ENCODE assay signal across 2 cellular contexts in genomic region chr7:112199672-112200071, GRCh38.
TF ChIP-seq lines count a peak whose summit lies in the region.

No MANE protein-coding gene starts in this region.

TF ChIP-seq in K562, 482 proteins besides CTCF, POLR2A, EP300 and RAD21:
- TF ChIP-seq IRF9 (tag; IDR thresholded peaks at IDR 0.05) (no peak), CBX5 (IDR thresholded peaks at IDR 0.05; ENCODE audit: borderline replicate concordance, low read depth) (no peak), CEBPG (CRISPR knock-in tag; IDR thresholded peaks at IDR 0.05) (no peak), CEBPG (tag; conservative IDR thresholded peaks at IDR 0.05 in 1 of 2, IDR thresholded peaks at IDR 0.05 in 1 of 2) (peak; percentile 36 to 66; a peak in 2 of 4 replicates), ZNF830 (CRISPR knock-in tag; IDR thresholded peaks at IDR 0.05) (no peak), RFX7 (CRISPR knock-in tag; IDR thresholded peaks at IDR 0.05) (no peak), KLF6 (CRISPR knock-in tag; IDR thresholded peaks at IDR 0.05; ENCODE audit: borderline replicate concordance) (no peak), ZNF311 (CRISPR knock-in tag; IDR thresholded peaks at IDR 0.05) (no peak), ZNF277 (CRISPR knock-in tag; IDR thresholded peaks at IDR 0.05; ENCODE audit: borderline replicate concordance) (peak; percentile 82; the same call in 1 of the 2 replicates), ZNF12 (CRISPR knock-in tag; IDR thresholded peaks at IDR 0.05) (no peak), ZNF140 (CRISPR knock-in tag; IDR thresholded peaks at IDR 0.05) (no peak), NR4A1 (CRISPR knock-in tag; IDR thresholded peaks at IDR 0.05) (no peak), NR4A1 (tag; IDR thresholded peaks at IDR 0.05) (no peak)

TF ChIP-seq in SK-N-SH, 30 proteins besides CTCF, POLR2A, EP300 and RAD21:
- TF ChIP-seq IRF3 (IDR thresholded peaks at IDR 0.05; ENCODE audit: low read depth, low read length) (no peak), ELF1 (IDR thresholded peaks at IDR 0.05) (no peak), TAF1 (IDR thresholded peaks at IDR 0.05; ENCODE audit: borderline replicate concordance, low read depth, low read length) (no peak), NFIC (IDR thresholded peaks at IDR 0.05; ENCODE audit: borderline replicate concordance) (no peak), YY1 (IDR thresholded peaks at IDR 0.05; ENCODE audit: low read depth) (no peak), JUND (IDR thresholded peaks at IDR 0.05) (no peak), TCF12 (IDR thresholded peaks at IDR 0.05) (no peak), SIN3A (IDR thresholded peaks at IDR 0.05; ENCODE audit: borderline replicate concordance, low read depth, low read length) (no peak), REST (IDR thresholded peaks at IDR 0.05; ENCODE audit: low read depth, low read length) (no peak), GATA2 (CRISPR knock-in tag; IDR thresholded peaks at IDR 0.05) (no peak), MEF2A (IDR thresholded peaks at IDR 0.05; ENCODE audit: borderline replicate concordance, low read depth) (no peak), MXI1 (IDR thresholded peaks at IDR 0.05; ENCODE audit: low read depth, low read length) (no peak), CHD2 (IDR thresholded peaks at IDR 0.05; ENCODE audit: low read length, partially characterized antibody) (no peak), NRF1 (IDR thresholded peaks at IDR 0.05; ENCODE audit: low read depth, low read length) (no peak), RCOR1 (IDR thresholded peaks at IDR 0.05; ENCODE audit: low read length) (no peak), PBX3 (IDR thresholded peaks at IDR 0.05) (no peak), FOXM1 (IDR thresholded peaks at IDR 0.05; ENCODE audit: low read depth) (no peak), MAX (IDR thresholded peaks at IDR 0.05; ENCODE audit: low read depth) (no peak), RFX5 (IDR thresholded peaks at IDR 0.05; ENCODE audit: low read length) (no peak), USF1 (IDR thresholded peaks at IDR 0.05; ENCODE audit: borderline replicate concordance, low read depth) (no peak)
